21 cellular contexts compared by ENCODE assay signal in genomic region chr12:45189766-45190403, GRCh38. TPM values are rescaled to one million over a fixed set of nuclear protein-coding genes. Genes with fewer than 3 reads are reported as not detected.
A peak's percentile ranks its signal among the peaks of the same experiment; 100 is the strongest.
DNase-seq lines count a peak whose midpoint lies in the region; ATAC-seq, FAIRE-seq and TF ChIP-seq lines count a peak whose summit lies in the region.
"Had no signal": no experiment of that assay in that cellular context is flagged by ENCODE, and none has a peak within 500 bp of the region (broad histone marks: within the 10 kb centered on the region; RNA-seq: fewer than 3 reads in every experiment).

No MANE protein-coding gene starts in this region.

- no peak for TF ChIP-seq EP300 in HepG2 (IDR thresholded peaks at IDR 0.05; ENCODE audit: low read depth in 2 of 2, low read length in 2 of 2)
- TF ChIP-seq EP300 in HepG2 (CRISPR knock-in tag; IDR thresholded peaks at IDR 0.05; ENCODE audit: borderline replicate concordance), result no peak

- CTCF ChIA-PET in HepG2 (lab: Yijun Ruan, JAX; ENCODE audit: low intra/inter-chr PET ratio, low total read pairs), result no interaction called here
- CTCF ChIA-PET in HEK293 (lab: Yijun Ruan, JAX), result interaction anchor here (0.6 kb wide), 2 partner anchors 540 to 800 kb away, joined by 3 to 5 read pairs; no protein-coding TSS in a partner anchor

- no peak overlapping the region for H3K4me3 Mint-ChIP-seq in neural crest cell
- H3K4me3 Mint-ChIP-seq: CD4-positive, alpha-beta memory T cell had no signal

- no peak for ATAC-seq in HepG2
- ATAC-seq in right lobe of liver, result no peak
- no peak for ATAC-seq in GM19328 (IDR thresholded peaks at IDR 0.05; ENCODE audit: unreplicated experiment)
- no peak for ATAC-seq in GM18873 (IDR thresholded peaks at IDR 0.05; ENCODE audit: low FRiP score, unreplicated experiment)

- H3K36me3 Mint-ChIP-seq in neural crest cell (ENCODE audit: low read depth), result peaks cover 4% of the 10 kb centered on the region

- FAIRE-seq in HepG2 (lab: Jason Lieb, UNC), result no peak
- FAIRE-seq: A204.1, GM19239 had no signal

- no peak overlapping the region for H3K4me2 ChIP-seq in HepG2 (ENCODE audit: low read depth, low read length)

- H3K36me3 ChIP-seq in HepG2 (replicated peaks in 1 of 2; ENCODE audit: control insufficient read depth in 1 of 2, insufficient read depth in 2 of 2, low read length in 2 of 2) (no peaks in the 10 kb centered on the region), right lobe of liver (no peaks in the 10 kb centered on the region), HEK293 (ENCODE audit: control insufficient read depth in 2 of 2, insufficient read depth in 1 of 2, low read length in 2 of 2) (no peaks in the 10 kb centered on the region)
- H3K36me3 ChIP-seq: BE2C, HAP-1 had no signal

- TF ChIP-seq POLR2A in HepG2 (IDR thresholded peaks at IDR 0.05; ENCODE audit: insufficient read depth in 1 of 2, low read depth in 2 of 2, low read length in 2 of 2) (no peak), right lobe of liver (IDR thresholded peaks at IDR 0.05) (no peak)

- peaks cover 4% of the 10 kb centered on the region for H3K9me3 Mint-ChIP-seq in neural crest cell
- H3K9me3 Mint-ChIP-seq: CD4-positive, alpha-beta memory T cell had no signal

- DNase-seq in HepG2 (ENCODE audit: low spot score), result no peak
- DNase-seq in right lobe of liver, result no peak
- DNase-seq in neural crest cell (ENCODE audit: low read depth, low spot score), result no peak
- DNase-seq in activated effector memory CD4-positive, alpha-beta T cell treated with Interleukin-2 at 50 U/mL for 16 hours, result no peak
- DNase-seq: ACHN; BE2C; C1 segment of cervical spinal cord; Calu3; CD4-positive, alpha-beta memory T cell; DMS79 treated with DMSO at 0.1 percent for 48 hours; GF-D8; GM23248; IMR-90; KBM-7 had no signal

- H3K4me1 ChIP-seq in HepG2 (ENCODE audit: insufficient read depth, low read length) (peaks cover 53% of the 10 kb centered on the region), right lobe of liver (no peaks in the 10 kb centered on the region), HEK293 (ENCODE audit: control insufficient read depth, insufficient read depth, low read length) (peaks cover 11% of the 10 kb centered on the region)
- H3K4me1 ChIP-seq: BE2C had no signal

- H3K27ac ChIP-seq in HepG2 (ENCODE audit: extremely low read length, insufficient read depth, low read length), result no peak overlapping the region
- no peak overlapping the region for H3K27ac ChIP-seq in right lobe of liver
- H3K27ac ChIP-seq in HEK293 (ENCODE audit: extremely low read depth, low read depth, low read length), result no peak overlapping the region
- H3K27ac ChIP-seq: GM23248, HL-60 had no signal

- WGBS in HepG2 (ENCODE audit: low lambda C conversion rate), result 100% methylated on average over 1 of the region's 1 CpG
- WGBS in right lobe of liver (ENCODE audit: insufficient coverage, low coverage, low lambda C conversion rate, missing lambda C conversion rate), result 91% methylated on average over 1 of the region's 1 CpG

- H3K4me3 ChIP-seq in HepG2 (replicated peaks in 1 of 3; ENCODE audit: insufficient read depth in 1 of 3, low read depth in 2 of 3, low read length in 3 of 3), result no peak overlapping the region
- H3K4me3 ChIP-seq in right lobe of liver, result no peak overlapping the region
- no peak overlapping the region for H3K4me3 ChIP-seq in HEK293 (ENCODE audit: low read depth, low read length)
- H3K4me3 ChIP-seq: GM23248, HAP-1 had no signal

- no peaks in the 10 kb centered on the region for H3K9me3 ChIP-seq in HepG2 (ENCODE audit: low read length)
- H3K9me3 ChIP-seq in right lobe of liver, result no peaks in the 10 kb centered on the region
- no peaks in the 10 kb centered on the region for H3K9me3 ChIP-seq in HEK293 (ENCODE audit: control insufficient read depth, insufficient read depth, low read depth, low read length)
- H3K9me3 ChIP-seq: BE2C, HAP-1 had no signal

- no peak for TF ChIP-seq RAD21 in HepG2 (CRISPR knock-in tag; IDR thresholded peaks at IDR 0.05)

- peak overlapping the region; percentile 64 for H3K27ac Mint-ChIP-seq in neural crest cell (ENCODE audit: unreplicated experiment)

- no peak for TF ChIP-seq CTCF in HepG2 (CRISPR knock-in tag; IDR thresholded peaks at IDR 0.05)
- no peak for TF ChIP-seq CTCF in right lobe of liver (IDR thresholded peaks at IDR 0.05)
- TF ChIP-seq CTCF in HEK293 (tag by site-specific recombination; IDR thresholded peaks at IDR 0.05), result no peak
- TF ChIP-seq CTCF in neural crest cell (conservative IDR thresholded peaks at IDR 0.05), result no peak

- POLR2A ChIA-PET in HepG2 (lab: Yijun Ruan, JAX) (interaction anchor here (1.2 kb wide), 1 partner anchor 26 kb away, joined by 3 read pairs; the partner anchor contains the start of gene ANO6), HEK293 (lab: Yijun Ruan, JAX) (no interaction called here)

- H3K79me2 ChIP-seq in HepG2 (ENCODE audit: insufficient read depth, low read length), result no peaks in the 10 kb centered on the region

- no peak overlapping the region for H3K9ac ChIP-seq in HepG2 (ENCODE audit: insufficient read depth, low read depth, low read length)
- H3K9ac ChIP-seq: GM23248 had no signal

- intact Hi-C loops in HepG2 (cut with micrococcal nuclease; ENCODE audit: unreplicated experiment), result loop anchor here (5.0 kb wide), 1 partner anchor 537 kb away; the partner anchor contains the start of gene ARID2
- intact Hi-C loops in right lobe of liver (cut with DNase I), result loop anchor here in 1 of 2 donors (10.0 kb wide), 1 partner anchor 195 kb away; no protein-coding TSS in a partner anchor

- no peaks in the 10 kb centered on the region for H4K20me1 ChIP-seq in HepG2 (ENCODE audit: insufficient read depth, low read length)

- H3K27me3 ChIP-seq in HepG2 (ENCODE audit: control insufficient read depth in 1 of 2, insufficient read depth in 2 of 2, low read length in 2 of 2), result no peaks in the 10 kb centered on the region
- H3K27me3 ChIP-seq in right lobe of liver, result no peaks in the 10 kb centered on the region
- H3K27me3 ChIP-seq: BE2C had no signal

- H3K27me3 Mint-ChIP-seq in neural crest cell (ENCODE audit: low read depth), result no peaks in the 10 kb centered on the region
- H3K27me3 Mint-ChIP-seq: CD4-positive, alpha-beta memory T cell had no signal

- peaks cover 6% of the 10 kb centered on the region for H3K4me1 Mint-ChIP-seq in neural crest cell

- no peak overlapping the region for H2AFZ ChIP-seq in HepG2 (ENCODE audit: low read length)
- H2AFZ ChIP-seq: GM23248 had no signal

- in situ Hi-C loops in HepG2 (cut with HindIII; ENCODE audit: extremely low pct_ligation_motif_present, low pct_unique_long_range_greater_than_20kb), result loop anchor here (25.0 kb wide), 1 partner anchor 547 kb away; the partner anchor contains the start of gene ARID2

- BruUV-seq in HepG2 (replicated peaks; lab: Mats Ljungman, UMichigan), result no TSS peak

TF ChIP-seq in HepG2, 621 proteins besides CTCF, POLR2A, EP300 and RAD21:
- TF ChIP-seq ZNF124 (CRISPR knock-in tag; IDR thresholded peaks at IDR 0.05) (no peak), HNRNPK (IDR thresholded peaks at IDR 0.05; ENCODE audit: low read depth, low read length, poor library complexity, severe bottlenecking) (peak; percentile 96)

TF ChIP-seq in HEK293, 187 proteins besides CTCF, POLR2A, EP300 and RAD21:
- TF ChIP-seq ZNF223 (tag by site-specific recombination; IDR thresholded peaks at IDR 0.05) (no peak), ZNF366 (tag by site-specific recombination; conservative IDR thresholded peaks at IDR 0.05) (peak; percentile 42; the same call in 1 of the 2 replicates)

RNA-seq across cellular contexts. Expression of gene ANO6, which starts 26.0 kb away (rescaled TPM):
- total RNA-seq in HepG2 (2016; rRNA removed; fragmentation: Illumina TruSeq; extraction: Trizol) (45.8 and 57.1 TPM in 2 replicates), right lobe of liver (10 to 100 TPM; 41.8 to 78.5 (median 48.9) TPM), neural crest cell (32.0 and 34.0 TPM in 2 replicates)
- total RNA-seq in HepG2 (2016; cell fraction: cytosol; rRNA removed; fragmentation: Illumina TruSeq; extraction: Trizol; ENCODE audit: low read depth), result 10.4 and 10.9 TPM in 2 replicates
- 46.6 and 56.5 TPM in 2 replicates for total RNA-seq in HepG2 (2016; cell fraction: insoluble cytoplasmic fraction; rRNA removed; fragmentation: Illumina TruSeq; extraction: Trizol)
- total RNA-seq in HepG2 (2016; cell fraction: membrane; rRNA removed; fragmentation: Illumina TruSeq; extraction: Trizol), result 24.2 and 24.6 TPM in 2 replicates
- total RNA-seq in HepG2 (2016; cell fraction: nucleus; rRNA removed; fragmentation: Illumina TruSeq; extraction: Trizol), result 64.7 and 71.5 TPM in 2 replicates
- polyA plus RNA-seq in HepG2 (2011; rRNA removed), result 30.3 and 37.8 TPM in 2 replicates
- polyA plus RNA-seq in HepG2 (2011; cell fraction: cytosol; rRNA removed), result 22.9 and 31.2 TPM in 2 replicates
- 13.8 and 15.5 TPM in 2 replicates for polyA plus RNA-seq in HepG2 (2011; cell fraction: nucleus; rRNA removed)
- 41.1 and 43.6 TPM in 2 replicates for polyA plus RNA-seq in HepG2 (2012)
- 2.1 and 2.3 TPM in 2 replicates for polyA plus RNA-seq in HepG2 (2016; cell fraction: cytosol; fragmentation: Illumina TruSeq; extraction: Trizol; ENCODE audit: low read depth)
- polyA plus RNA-seq in HepG2 (2016; cell fraction: insoluble cytoplasmic fraction; fragmentation: Illumina TruSeq; extraction: Trizol; ENCODE audit: low read depth), result 36.6 and 38.9 TPM in 2 replicates
- 8.9 and 9.1 TPM in 2 replicates for polyA plus RNA-seq in HepG2 (2016; cell fraction: membrane; fragmentation: Illumina TruSeq; extraction: Trizol; ENCODE audit: low read depth)
- 48.3 and 49.0 TPM in 2 replicates for polyA plus RNA-seq in HepG2 (2016; cell fraction: nucleus; fragmentation: Illumina TruSeq; extraction: Trizol; ENCODE audit: insufficient read depth, low read depth)
- 21.5 and 54.3 TPM in 2 replicates for polyA minus RNA-seq in HepG2 (2011; rRNA and poly(A)+ RNA removed; ENCODE audit: low replicate concordance)
- polyA minus RNA-seq in HepG2 (2011; cell fraction: cytosol; rRNA and poly(A)+ RNA removed), result 52.1 and 54.6 TPM in 2 replicates
- 50.3 and 60.4 TPM in 2 replicates for polyA minus RNA-seq in HepG2 (2011; cell fraction: nucleus; rRNA and poly(A)+ RNA removed)
